In the genomic region with DNA sequence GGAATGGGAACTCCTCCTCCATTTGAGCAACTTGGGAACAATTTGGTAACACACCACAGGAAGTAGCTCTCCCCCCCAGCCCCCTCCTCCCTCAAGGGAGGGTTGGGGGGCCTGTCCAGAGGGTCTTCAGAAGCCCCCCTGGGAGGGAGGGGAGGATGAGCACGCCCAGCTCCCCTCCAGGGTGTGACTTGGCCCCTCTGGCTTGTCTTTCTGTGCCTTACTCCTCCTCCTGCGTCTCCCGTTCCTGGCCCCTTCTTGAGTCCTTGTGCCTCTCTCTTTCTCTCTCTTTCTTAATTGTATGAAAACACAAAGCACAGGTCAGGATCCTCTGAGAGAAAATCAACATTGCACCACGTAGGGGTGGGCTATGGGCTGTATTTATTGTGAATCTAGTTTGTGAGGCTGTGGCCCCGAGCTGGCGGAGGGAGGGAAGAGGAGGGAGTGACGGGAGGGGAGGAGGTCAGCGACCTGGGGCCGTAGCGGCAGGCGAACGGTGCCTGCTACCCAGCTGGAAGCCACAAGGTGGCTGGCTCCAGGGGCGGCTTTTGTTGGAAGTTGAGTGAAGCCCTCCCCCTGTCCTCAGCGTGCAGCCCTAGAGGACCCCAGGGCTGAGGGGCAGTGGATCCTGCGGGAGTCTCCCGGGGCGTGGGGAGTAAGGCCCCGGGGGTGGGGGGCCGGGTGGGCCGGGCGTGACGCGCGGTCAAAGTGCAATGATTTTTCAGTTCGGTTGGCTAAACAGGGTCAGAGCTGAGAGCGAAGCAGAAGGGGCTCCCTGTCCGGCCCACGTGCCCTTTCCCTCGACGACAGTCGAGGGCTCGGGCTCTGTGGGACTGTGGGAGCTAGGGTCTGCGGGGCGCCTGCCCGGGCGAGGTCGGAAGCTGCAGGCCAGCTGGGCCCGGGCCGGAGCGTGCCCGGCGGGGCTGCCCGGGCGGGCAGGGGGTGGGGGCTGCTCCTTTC, we compare ENCODE assay signal across 1 cellular context.
TF ChIP-seq lines count a peak whose summit lies in the region.

No MANE protein-coding gene starts in this region.

TF ChIP-seq in K562, 482 proteins besides CTCF, POLR2A, EP300 and RAD21 (continued from another document and continues in another):
- TF ChIP-seq, protein P1, sequence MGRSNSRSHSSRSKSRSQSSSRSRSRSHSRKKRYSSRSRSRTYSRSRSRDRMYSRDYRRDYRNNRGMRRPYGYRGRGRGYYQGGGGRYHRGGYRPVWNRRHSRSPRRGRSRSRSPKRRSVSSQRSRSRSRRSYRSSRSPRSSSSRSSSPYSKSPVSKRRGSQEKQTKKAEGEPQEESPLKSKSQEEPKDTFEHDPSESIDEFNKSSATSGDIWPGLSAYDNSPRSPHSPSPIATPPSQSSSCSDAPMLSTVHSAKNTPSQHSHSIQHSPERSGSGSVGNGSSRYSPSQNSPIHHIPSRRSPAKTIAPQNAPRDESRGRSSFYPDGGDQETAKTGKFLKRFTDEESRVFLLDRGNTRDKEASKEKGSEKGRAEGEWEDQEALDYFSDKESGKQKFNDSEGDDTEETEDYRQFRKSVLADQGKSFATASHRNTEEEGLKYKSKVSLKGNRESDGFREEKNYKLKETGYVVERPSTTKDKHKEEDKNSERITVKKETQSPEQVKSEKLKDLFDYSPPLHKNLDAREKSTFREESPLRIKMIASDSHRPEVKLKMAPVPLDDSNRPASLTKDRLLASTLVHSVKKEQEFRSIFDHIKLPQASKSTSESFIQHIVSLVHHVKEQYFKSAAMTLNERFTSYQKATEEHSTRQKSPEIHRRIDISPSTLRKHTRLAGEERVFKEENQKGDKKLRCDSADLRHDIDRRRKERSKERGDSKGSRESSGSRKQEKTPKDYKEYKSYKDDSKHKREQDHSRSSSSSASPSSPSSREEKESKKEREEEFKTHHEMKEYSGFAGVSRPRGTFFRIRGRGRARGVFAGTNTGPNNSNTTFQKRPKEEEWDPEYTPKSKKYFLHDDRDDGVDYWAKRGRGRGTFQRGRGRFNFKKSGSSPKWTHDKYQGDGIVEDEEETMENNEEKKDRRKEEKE (IDR thresholded peaks at IDR 0.05; ENCODE audit: borderline replicate concordance in 1 of 2, control insufficient read depth in 1 of 2, low read depth in 2 of 2, low read length in 1 of 2): no peak
- TF ChIP-seq POLR2G (IDR thresholded peaks at IDR 0.05; ENCODE audit: low read depth, low read length) (peak; percentile 89), SP1 (CRISPR knock-in tag; IDR thresholded peaks at IDR 0.05) (peak; percentile 39; the same call in 1 of the 2 replicates), SMARCA4 (IDR thresholded peaks at IDR 0.05) (no peak), ZNF3 (CRISPR knock-in tag; IDR thresholded peaks at IDR 0.05) (no peak), RBFOX2 (IDR thresholded peaks at IDR 0.05; ENCODE audit: low read depth, low read length) (peak; percentile 56), JUND (IDR thresholded peaks at IDR 0.05; ENCODE audit: borderline replicate concordance, low read depth, low read length) (0 out of 2 replicates have a peak, but pooled peaks have one; percentile 23), JUND (tag; IDR thresholded peaks at IDR 0.05; ENCODE audit: borderline replicate concordance, low read depth, low read length) (peak; percentile 5; the same call in 1 of the 3 replicates), TAF7 (tag; IDR thresholded peaks at IDR 0.05) (no peak), ZZZ3 (IDR thresholded peaks at IDR 0.05) (no peak), ELF4 (CRISPR knock-in tag; IDR thresholded peaks at IDR 0.05) (0 out of 2 replicates have a peak, but pooled peaks have one; percentile 48), RAD51 (IDR thresholded peaks at IDR 0.05; ENCODE audit: borderline replicate concordance, low read depth) (0 out of 2 replicates have a peak, but pooled peaks have one; percentile 7), POU5F1 (IDR thresholded peaks at IDR 0.05; ENCODE audit: borderline replicate concordance, low read depth, low read length, partially characterized antibody) (no peak), HDGF (IDR thresholded peaks at IDR 0.05) (peak; percentile 50; the same call in 1 of the 2 replicates), ZNF174 (CRISPR knock-in tag; IDR thresholded peaks at IDR 0.05) (no peak), RCOR1 (IDR thresholded peaks at IDR 0.05; ENCODE audit: borderline replicate concordance in 1 of 2, low read depth in 2 of 2, low read length in 2 of 2) (peak in 1 of 2 experiments; percentile 24; a peak in 1 of 4 replicates), ARID1B (IDR thresholded peaks at IDR 0.05) (peak; percentile 43), ZNF507 (tag; conservative IDR thresholded peaks at IDR 0.05) (no peak), LCOR (CRISPR knock-in tag; IDR thresholded peaks at IDR 0.05) (no peak), POLR2B (IDR thresholded peaks at IDR 0.05; ENCODE audit: low read depth, partially characterized antibody) (peak; percentile 65), PML (IDR thresholded peaks at IDR 0.05; ENCODE audit: low read length) (0 out of 2 replicates have a peak, but pooled peaks have one; percentile 12), TAF1 (IDR thresholded peaks at IDR 0.05; ENCODE audit: control insufficient read depth, extremely low read depth, insufficient read depth, low read length, severe bottlenecking) (no peak), HNRNPL (IDR thresholded peaks at IDR 0.05; ENCODE audit: low read depth, low read length) (peak; percentile 61; the same call in 1 of the 2 replicates)
- TF ChIP-seq, protein P2, sequence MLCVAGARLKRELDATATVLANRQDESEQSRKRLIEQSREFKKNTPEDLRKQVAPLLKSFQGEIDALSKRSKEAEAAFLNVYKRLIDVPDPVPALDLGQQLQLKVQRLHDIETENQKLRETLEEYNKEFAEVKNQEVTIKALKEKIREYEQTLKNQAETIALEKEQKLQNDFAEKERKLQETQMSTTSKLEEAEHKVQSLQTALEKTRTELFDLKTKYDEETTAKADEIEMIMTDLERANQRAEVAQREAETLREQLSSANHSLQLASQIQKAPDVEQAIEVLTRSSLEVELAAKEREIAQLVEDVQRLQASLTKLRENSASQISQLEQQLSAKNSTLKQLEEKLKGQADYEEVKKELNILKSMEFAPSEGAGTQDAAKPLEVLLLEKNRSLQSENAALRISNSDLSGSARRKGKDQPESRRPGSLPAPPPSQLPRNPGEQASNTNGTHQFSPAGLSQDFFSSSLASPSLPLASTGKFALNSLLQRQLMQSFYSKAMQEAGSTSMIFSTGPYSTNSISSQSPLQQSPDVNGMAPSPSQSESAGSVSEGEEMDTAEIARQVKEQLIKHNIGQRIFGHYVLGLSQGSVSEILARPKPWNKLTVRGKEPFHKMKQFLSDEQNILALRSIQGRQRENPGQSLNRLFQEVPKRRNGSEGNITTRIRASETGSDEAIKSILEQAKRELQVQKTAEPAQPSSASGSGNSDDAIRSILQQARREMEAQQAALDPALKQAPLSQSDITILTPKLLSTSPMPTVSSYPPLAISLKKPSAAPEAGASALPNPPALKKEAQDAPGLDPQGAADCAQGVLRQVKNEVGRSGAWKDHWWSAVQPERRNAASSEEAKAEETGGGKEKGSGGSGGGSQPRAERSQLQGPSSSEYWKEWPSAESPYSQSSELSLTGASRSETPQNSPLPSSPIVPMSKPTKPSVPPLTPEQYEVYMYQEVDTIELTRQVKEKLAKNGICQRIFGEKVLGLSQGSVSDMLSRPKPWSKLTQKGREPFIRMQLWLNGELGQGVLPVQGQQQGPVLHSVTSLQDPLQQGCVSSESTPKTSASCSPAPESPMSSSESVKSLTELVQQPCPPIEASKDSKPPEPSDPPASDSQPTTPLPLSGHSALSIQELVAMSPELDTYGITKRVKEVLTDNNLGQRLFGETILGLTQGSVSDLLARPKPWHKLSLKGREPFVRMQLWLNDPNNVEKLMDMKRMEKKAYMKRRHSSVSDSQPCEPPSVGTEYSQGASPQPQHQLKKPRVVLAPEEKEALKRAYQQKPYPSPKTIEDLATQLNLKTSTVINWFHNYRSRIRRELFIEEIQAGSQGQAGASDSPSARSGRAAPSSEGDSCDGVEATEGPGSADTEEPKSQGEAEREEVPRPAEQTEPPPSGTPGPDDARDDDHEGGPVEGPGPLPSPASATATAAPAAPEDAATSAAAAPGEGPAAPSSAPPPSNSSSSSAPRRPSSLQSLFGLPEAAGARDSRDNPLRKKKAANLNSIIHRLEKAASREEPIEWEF (CRISPR knock-in tag; IDR thresholded peaks at IDR 0.05): 0 out of 2 replicates have a peak, but pooled peaks have one; percentile 45
- TF ChIP-seq, protein P3, sequence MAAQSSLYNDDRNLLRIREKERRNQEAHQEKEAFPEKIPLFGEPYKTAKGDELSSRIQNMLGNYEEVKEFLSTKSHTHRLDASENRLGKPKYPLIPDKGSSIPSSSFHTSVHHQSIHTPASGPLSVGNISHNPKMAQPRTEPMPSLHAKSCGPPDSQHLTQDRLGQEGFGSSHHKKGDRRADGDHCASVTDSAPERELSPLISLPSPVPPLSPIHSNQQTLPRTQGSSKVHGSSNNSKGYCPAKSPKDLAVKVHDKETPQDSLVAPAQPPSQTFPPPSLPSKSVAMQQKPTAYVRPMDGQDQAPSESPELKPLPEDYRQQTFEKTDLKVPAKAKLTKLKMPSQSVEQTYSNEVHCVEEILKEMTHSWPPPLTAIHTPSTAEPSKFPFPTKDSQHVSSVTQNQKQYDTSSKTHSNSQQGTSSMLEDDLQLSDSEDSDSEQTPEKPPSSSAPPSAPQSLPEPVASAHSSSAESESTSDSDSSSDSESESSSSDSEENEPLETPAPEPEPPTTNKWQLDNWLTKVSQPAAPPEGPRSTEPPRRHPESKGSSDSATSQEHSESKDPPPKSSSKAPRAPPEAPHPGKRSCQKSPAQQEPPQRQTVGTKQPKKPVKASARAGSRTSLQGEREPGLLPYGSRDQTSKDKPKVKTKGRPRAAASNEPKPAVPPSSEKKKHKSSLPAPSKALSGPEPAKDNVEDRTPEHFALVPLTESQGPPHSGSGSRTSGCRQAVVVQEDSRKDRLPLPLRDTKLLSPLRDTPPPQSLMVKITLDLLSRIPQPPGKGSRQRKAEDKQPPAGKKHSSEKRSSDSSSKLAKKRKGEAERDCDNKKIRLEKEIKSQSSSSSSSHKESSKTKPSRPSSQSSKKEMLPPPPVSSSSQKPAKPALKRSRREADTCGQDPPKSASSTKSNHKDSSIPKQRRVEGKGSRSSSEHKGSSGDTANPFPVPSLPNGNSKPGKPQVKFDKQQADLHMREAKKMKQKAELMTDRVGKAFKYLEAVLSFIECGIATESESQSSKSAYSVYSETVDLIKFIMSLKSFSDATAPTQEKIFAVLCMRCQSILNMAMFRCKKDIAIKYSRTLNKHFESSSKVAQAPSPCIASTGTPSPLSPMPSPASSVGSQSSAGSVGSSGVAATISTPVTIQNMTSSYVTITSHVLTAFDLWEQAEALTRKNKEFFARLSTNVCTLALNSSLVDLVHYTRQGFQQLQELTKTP (IDR thresholded peaks at IDR 0.05; ENCODE audit: low read depth in 1 of 2, partially characterized antibody in 2 of 2): peak in 1 of 2 experiments; percentile 28
- TF ChIP-seq, protein P4, sequence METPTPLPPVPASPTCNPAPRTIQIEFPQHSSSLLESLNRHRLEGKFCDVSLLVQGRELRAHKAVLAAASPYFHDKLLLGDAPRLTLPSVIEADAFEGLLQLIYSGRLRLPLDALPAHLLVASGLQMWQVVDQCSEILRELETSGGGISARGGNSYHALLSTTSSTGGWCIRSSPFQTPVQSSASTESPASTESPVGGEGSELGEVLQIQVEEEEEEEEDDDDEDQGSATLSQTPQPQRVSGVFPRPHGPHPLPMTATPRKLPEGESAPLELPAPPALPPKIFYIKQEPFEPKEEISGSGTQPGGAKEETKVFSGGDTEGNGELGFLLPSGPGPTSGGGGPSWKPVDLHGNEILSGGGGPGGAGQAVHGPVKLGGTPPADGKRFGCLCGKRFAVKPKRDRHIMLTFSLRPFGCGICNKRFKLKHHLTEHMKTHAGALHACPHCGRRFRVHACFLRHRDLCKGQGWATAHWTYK (CRISPR knock-in tag; IDR thresholded peaks at IDR 0.05): peak; percentile 72; the same call in 1 of the 2 replicates
- TF ChIP-seq, protein P5, sequence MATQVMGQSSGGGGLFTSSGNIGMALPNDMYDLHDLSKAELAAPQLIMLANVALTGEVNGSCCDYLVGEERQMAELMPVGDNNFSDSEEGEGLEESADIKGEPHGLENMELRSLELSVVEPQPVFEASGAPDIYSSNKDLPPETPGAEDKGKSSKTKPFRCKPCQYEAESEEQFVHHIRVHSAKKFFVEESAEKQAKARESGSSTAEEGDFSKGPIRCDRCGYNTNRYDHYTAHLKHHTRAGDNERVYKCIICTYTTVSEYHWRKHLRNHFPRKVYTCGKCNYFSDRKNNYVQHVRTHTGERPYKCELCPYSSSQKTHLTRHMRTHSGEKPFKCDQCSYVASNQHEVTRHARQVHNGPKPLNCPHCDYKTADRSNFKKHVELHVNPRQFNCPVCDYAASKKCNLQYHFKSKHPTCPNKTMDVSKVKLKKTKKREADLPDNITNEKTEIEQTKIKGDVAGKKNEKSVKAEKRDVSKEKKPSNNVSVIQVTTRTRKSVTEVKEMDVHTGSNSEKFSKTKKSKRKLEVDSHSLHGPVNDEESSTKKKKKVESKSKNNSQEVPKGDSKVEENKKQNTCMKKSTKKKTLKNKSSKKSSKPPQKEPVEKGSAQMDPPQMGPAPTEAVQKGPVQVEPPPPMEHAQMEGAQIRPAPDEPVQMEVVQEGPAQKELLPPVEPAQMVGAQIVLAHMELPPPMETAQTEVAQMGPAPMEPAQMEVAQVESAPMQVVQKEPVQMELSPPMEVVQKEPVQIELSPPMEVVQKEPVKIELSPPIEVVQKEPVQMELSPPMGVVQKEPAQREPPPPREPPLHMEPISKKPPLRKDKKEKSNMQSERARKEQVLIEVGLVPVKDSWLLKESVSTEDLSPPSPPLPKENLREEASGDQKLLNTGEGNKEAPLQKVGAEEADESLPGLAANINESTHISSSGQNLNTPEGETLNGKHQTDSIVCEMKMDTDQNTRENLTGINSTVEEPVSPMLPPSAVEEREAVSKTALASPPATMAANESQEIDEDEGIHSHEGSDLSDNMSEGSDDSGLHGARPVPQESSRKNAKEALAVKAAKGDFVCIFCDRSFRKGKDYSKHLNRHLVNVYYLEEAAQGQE (CRISPR knock-in tag; IDR thresholded peaks at IDR 0.05; ENCODE audit: low read depth): peak; percentile 23; the same call in 1 of the 2 replicates
- TF ChIP-seq, protein P6, sequence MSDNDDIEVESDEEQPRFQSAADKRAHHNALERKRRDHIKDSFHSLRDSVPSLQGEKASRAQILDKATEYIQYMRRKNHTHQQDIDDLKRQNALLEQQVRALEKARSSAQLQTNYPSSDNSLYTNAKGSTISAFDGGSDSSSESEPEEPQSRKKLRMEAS (CRISPR knock-in tag; IDR thresholded peaks at IDR 0.05): peak; percentile 75
- TF ChIP-seq, protein P7, sequence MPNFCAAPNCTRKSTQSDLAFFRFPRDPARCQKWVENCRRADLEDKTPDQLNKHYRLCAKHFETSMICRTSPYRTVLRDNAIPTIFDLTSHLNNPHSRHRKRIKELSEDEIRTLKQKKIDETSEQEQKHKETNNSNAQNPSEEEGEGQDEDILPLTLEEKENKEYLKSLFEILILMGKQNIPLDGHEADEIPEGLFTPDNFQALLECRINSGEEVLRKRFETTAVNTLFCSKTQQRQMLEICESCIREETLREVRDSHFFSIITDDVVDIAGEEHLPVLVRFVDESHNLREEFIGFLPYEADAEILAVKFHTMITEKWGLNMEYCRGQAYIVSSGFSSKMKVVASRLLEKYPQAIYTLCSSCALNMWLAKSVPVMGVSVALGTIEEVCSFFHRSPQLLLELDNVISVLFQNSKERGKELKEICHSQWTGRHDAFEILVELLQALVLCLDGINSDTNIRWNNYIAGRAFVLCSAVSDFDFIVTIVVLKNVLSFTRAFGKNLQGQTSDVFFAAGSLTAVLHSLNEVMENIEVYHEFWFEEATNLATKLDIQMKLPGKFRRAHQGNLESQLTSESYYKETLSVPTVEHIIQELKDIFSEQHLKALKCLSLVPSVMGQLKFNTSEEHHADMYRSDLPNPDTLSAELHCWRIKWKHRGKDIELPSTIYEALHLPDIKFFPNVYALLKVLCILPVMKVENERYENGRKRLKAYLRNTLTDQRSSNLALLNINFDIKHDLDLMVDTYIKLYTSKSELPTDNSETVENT (CRISPR knock-in tag; IDR thresholded peaks at IDR 0.05): no peak
